In genomic region chr5:1634337-1634661, GRCh38 we compare ENCODE assay signal across 8 cellular contexts.
DNase-seq lines count a peak whose midpoint lies in the region; ATAC-seq and TF ChIP-seq lines count a peak whose summit lies in the region.

No MANE protein-coding gene starts in this region.

- H3K4me1 ChIP-seq in right atrium auricular region (no peaks in the 10 kb centered on the region), mammary epithelial cell (ENCODE audit: insufficient read depth, low read length) (peaks cover 6% of the 10 kb centered on the region), vagina (peaks cover 4% of the 10 kb centered on the region)

- TF ChIP-seq CTCF in right atrium auricular region (IDR thresholded peaks at IDR 0.05): no peak
- TF ChIP-seq CTCF in mammary epithelial cell (conservative IDR thresholded peaks at IDR 0.05 in 1 of 2, IDR thresholded peaks at IDR 0.05 in 1 of 2; ENCODE audit: extremely low read depth in 1 of 2, insufficient read depth in 1 of 2, low read depth in 1 of 2, low read length in 2 of 2): no peak
- no peak for TF ChIP-seq CTCF in mesothelial cell of epicardium (IDR thresholded peaks at IDR 0.05; ENCODE audit: unreplicated experiment)
- no peak for TF ChIP-seq CTCF in vagina (IDR thresholded peaks at IDR 0.05)

- dilution Hi-C loops in mammary epithelial cell (cut with HindIII; ENCODE audit: low sequenced_read_pairs): loop anchor here (25.0 kb wide), 1 partner anchor 697 kb away; no protein-coding TSS in a partner anchor

- no peaks in the 10 kb centered on the region for H3K79me2 ChIP-seq in mammary epithelial cell (ENCODE audit: insufficient read depth, low read length)

- H3K4me1 Mint-ChIP-seq in mesothelial cell of epicardium: peaks cover 22% of the 10 kb centered on the region

- no peaks in the 10 kb centered on the region for H3K9me3 Mint-ChIP-seq in mesothelial cell of epicardium

- BruUV-seq in mammary epithelial cell (replicated peaks; lab: Mats Ljungman, UMichigan): no TSS peak

- H3K27ac Mint-ChIP-seq in mesothelial cell of epicardium: peak overlapping the region; percentile 72

- no peak for TF ChIP-seq POLR2A in vagina (IDR thresholded peaks at IDR 0.05)

- DNase-seq in right atrium auricular region (ENCODE audit: low spot score) (no peak), Right ventricle myocardium superior (no peak), mammary epithelial cell (no peak), mesothelial cell of epicardium (ENCODE audit: low spot score in 2 of 2, unreplicated experiment in 2 of 2) (no peak), vagina (ENCODE audit: extremely low spot score in 2 of 2) (no peak), NOMO-1 (lab: John Stamatoyannopoulos, UW; ENCODE audit: unreplicated experiment in 2 of 2) (no peak)
- DNase-seq in stimulated activated CD4-positive, alpha-beta T cell treated with anti-CD3 and anti-CD28 coated beads, Interleukin-12 subunit alpha, Interleukin-12 subunit beta, amount 100 ng/mL, for 4 hours: no peak

- intact Hi-C loops in Right ventricle myocardium superior (cut with DNase I): no loop called here
- intact Hi-C loops in mammary epithelial cell (cut with micrococcal nuclease): no loop called here
- intact Hi-C loops in vagina (cut with DNase I): no loop called here

- peak overlapping the region; percentile 88 for H3K4me3 Mint-ChIP-seq in mesothelial cell of epicardium

- H3K36me3 Mint-ChIP-seq in mesothelial cell of epicardium: no peaks in the 10 kb centered on the region

- CTCF ChIA-PET in mammary epithelial cell (lab: Charles Lee; ENCODE audit: low non-redundant PET): interaction anchor here (0.6 kb wide), 1 partner anchor 441 kb away, joined by 3 read pairs; no protein-coding TSS in a partner anchor

- in situ Hi-C loops in mammary epithelial cell (cut with MboI; ENCODE audit: low sequenced_read_pairs in 2 of 2): loop anchor here in 1 of 2 donors (25.0 kb wide), 3 partner anchors 247 to 697 kb away; no protein-coding TSS in a partner anchor

- WGBS in mammary epithelial cell (ENCODE audit: low coverage, missing lambda C conversion rate): 100% methylated on average over 4 of the region's 18 CpGs

- no peak overlapping the region for H3K9ac ChIP-seq in mammary epithelial cell (ENCODE audit: insufficient read depth, low read length)

- no peak for ATAC-seq in Right ventricle myocardium superior (ENCODE audit: poor library complexity)
- no peak for ATAC-seq in HG03565 (IDR thresholded peaks at IDR 0.05; ENCODE audit: unreplicated experiment)

- H3K4me3 ChIP-seq in right atrium auricular region: peak overlapping the region; percentile 81 to 83
- peak overlapping the region; percentile 36 to 54 (median 41) for H3K4me3 ChIP-seq in mammary epithelial cell (replicated peaks in 1 of 3; ENCODE audit: insufficient read depth in 1 of 3, low read depth in 2 of 3, low read length in 3 of 3)
- H3K4me3 ChIP-seq in vagina: peak overlapping the region; percentile 71 to 83

- no peaks in the 10 kb centered on the region for H4K20me1 ChIP-seq in mammary epithelial cell (ENCODE audit: insufficient read depth, low read length)

- H3K36me3 ChIP-seq in right atrium auricular region: no peaks in the 10 kb centered on the region
- no peaks in the 10 kb centered on the region for H3K36me3 ChIP-seq in mammary epithelial cell (ENCODE audit: insufficient read depth, low read length)
- H3K36me3 ChIP-seq in vagina: no peaks in the 10 kb centered on the region

- H3K27me3 ChIP-seq in right atrium auricular region: no peaks in the 10 kb centered on the region
- H3K27me3 ChIP-seq in mammary epithelial cell (ENCODE audit: insufficient read depth, low read length): no peaks in the 10 kb centered on the region
- no peaks in the 10 kb centered on the region for H3K27me3 ChIP-seq in vagina

- H2AFZ ChIP-seq in mammary epithelial cell (ENCODE audit: low read depth, low read length): peak overlapping the region; percentile 80

- H3K27me3 Mint-ChIP-seq in mesothelial cell of epicardium (ENCODE audit: low read depth): peaks cover 7% of the 10 kb centered on the region

- H3K27ac ChIP-seq in right atrium auricular region (peak overlapping the region; percentile 84 to 88), mammary epithelial cell (ENCODE audit: insufficient read depth, low read depth, low read length) (no peak overlapping the region), vagina (peak overlapping the region; percentile 94)

- peak overlapping the region; percentile 81 for H3K4me2 ChIP-seq in mammary epithelial cell (ENCODE audit: insufficient read depth, low read depth, low read length)

- H3K9me3 ChIP-seq in right atrium auricular region (no peaks in the 10 kb centered on the region), mammary epithelial cell (replicated peaks; ENCODE audit: insufficient read depth, low read length) (no peaks in the 10 kb centered on the region), vagina (no peaks in the 10 kb centered on the region)
